In the genomic region with DNA sequence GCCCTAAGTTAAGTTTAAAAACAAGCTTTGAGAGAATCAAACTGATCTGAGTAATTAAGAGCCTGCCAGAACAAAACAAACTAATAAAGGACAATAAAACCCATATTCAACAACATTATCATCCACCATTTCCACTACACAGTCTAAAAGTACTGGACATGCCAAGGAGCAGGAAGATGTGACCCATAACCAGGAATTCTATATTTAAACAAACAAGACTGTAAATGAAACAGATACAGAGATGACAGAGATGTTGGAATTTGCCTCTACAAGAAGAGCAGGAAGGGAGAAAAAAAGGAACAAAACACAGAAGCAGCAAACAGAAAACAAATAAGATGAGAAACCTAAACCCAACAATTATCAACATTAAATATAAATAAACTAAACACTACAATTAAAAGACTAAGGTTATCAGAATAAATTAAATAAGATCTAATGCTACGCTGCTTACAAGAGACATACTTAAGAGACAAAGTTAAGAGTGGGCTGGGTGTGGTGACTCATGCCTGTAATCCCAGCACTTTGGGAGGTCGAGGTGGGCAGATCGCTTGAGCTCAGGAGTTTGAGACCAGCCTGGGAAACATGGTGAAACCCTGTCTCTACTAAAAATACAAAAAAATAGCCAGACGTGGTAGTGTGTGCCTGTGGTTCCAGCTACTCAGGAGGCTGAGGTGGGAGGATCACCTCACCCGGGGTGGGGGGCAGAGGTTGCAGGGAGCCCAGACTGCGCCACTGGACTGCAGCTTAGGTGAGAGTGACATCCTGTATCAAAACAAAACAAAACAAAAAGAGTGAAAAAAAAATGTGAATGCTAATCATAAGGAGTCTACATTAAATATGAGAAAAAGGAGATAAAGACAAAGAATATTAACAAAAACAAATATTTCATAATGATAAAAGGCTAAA, we compare ENCODE assay signal across 1 cellular context.
TF ChIP-seq lines count a peak whose summit lies in the region.

No MANE protein-coding gene starts in this region.

TF ChIP-seq in GM23338, 12 proteins besides CTCF, POLR2A, EP300 and RAD21:
- TF ChIP-seq NANOG (IDR thresholded peaks at IDR 0.05; ENCODE audit: borderline replicate concordance) (no peak), CREB1 (CRISPR knock-in tag; IDR thresholded peaks at IDR 0.05; ENCODE audit: low read depth) (no peak), EZH2phosphoT487 (IDR thresholded peaks at IDR 0.05; ENCODE audit: unreplicated experiment) (no peak), JUNB (IDR thresholded peaks at IDR 0.05; ENCODE audit: unreplicated experiment) (no peak), ZNF331 (CRISPR knock-in tag; IDR thresholded peaks at IDR 0.05; ENCODE audit: low read depth) (no peak), POLR2AphosphoS5 (IDR thresholded peaks at IDR 0.05; ENCODE audit: low read depth) (no peak), EZH2 (IDR thresholded peaks at IDR 0.05; ENCODE audit: low read depth, unreplicated experiment) (no peak), STAT1 (IDR thresholded peaks at IDR 0.05; ENCODE audit: unreplicated experiment) (no peak), ZNF114 (CRISPR knock-in tag; IDR thresholded peaks at IDR 0.05) (no peak)
- TF ChIP-seq, protein P1, sequence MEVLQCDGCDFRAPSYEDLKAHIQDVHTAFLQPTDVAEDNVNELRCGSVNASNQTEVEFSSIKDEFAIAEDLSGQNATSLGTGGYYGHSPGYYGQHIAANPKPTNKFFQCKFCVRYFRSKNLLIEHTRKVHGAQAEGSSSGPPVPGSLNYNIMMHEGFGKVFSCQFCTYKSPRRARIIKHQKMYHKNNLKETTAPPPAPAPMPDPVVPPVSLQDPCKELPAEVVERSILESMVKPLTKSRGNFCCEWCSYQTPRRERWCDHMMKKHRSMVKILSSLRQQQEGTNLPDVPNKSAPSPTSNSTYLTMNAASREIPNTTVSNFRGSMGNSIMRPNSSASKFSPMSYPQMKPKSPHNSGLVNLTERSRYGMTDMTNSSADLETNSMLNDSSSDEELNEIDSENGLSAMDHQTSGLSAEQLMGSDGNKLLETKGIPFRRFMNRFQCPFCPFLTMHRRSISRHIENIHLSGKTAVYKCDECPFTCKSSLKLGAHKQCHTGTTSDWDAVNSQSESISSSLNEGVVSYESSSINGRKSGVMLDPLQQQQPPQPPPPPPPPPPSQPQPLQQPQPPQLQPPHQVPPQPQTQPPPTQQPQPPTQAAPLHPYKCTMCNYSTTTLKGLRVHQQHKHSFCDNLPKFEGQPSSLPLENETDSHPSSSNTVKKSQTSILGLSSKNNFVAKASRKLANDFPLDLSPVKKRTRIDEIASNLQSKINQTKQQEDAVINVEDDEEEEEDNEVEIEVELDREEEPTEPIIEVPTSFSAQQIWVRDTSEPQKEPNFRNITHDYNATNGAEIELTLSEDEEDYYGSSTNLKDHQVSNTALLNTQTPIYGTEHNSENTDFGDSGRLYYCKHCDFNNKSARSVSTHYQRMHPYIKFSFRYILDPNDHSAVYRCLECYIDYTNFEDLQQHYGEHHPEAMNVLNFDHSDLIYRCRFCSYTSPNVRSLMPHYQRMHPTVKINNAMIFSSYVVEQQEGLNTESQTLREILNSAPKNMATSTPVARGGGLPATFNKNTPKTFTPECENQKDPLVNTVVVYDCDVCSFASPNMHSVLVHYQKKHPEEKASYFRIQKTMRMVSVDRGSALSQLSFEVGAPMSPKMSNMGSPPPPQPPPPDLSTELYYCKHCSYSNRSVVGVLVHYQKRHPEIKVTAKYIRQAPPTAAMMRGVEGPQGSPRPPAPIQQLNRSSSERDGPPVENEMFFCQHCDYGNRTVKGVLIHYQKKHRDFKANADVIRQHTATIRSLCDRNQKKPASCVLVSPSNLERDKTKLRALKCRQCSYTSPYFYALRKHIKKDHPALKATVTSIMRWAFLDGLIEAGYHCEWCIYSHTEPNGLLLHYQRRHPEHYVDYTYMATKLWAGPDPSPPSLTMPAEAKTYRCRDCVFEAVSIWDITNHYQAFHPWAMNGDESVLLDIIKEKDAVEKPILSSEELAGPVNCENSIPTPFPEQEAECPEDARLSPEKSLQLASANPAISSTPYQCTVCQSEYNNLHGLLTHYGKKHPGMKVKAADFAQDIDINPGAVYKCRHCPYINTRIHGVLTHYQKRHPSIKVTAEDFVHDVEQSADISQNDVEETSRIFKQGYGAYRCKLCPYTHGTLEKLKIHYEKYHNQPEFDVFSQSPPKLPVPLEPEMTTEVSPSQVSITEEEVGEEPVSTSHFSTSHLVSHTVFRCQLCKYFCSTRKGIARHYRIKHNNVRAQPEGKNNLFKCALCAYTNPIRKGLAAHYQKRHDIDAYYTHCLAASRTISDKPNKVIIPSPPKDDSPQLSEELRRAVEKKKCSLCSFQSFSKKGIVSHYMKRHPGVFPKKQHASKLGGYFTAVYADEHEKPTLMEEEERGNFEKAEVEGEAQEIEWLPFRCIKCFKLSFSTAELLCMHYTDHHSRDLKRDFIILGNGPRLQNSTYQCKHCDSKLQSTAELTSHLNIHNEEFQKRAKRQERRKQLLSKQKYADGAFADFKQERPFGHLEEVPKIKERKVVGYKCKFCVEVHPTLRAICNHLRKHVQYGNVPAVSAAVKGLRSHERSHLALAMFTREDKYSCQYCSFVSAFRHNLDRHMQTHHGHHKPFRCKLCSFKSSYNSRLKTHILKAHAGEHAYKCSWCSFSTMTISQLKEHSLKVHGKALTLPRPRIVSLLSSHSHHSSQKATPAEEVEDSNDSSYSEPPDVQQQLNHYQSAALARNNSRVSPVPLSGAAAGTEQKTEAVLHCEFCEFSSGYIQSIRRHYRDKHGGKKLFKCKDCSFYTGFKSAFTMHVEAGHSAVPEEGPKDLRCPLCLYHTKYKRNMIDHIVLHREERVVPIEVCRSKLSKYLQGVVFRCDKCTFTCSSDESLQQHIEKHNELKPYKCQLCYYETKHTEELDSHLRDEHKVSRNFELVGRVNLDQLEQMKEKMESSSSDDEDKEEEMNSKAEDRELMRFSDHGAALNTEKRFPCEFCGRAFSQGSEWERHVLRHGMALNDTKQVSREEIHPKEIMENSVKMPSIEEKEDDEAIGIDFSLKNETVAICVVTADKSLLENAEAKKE (CRISPR knock-in tag; IDR thresholded peaks at IDR 0.05) = no peak
- TF ChIP-seq, protein P2, sequence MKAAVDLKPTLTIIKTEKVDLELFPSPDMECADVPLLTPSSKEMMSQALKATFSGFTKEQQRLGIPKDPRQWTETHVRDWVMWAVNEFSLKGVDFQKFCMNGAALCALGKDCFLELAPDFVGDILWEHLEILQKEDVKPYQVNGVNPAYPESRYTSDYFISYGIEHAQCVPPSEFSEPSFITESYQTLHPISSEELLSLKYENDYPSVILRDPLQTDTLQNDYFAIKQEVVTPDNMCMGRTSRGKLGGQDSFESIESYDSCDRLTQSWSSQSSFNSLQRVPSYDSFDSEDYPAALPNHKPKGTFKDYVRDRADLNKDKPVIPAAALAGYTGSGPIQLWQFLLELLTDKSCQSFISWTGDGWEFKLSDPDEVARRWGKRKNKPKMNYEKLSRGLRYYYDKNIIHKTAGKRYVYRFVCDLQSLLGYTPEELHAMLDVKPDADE (IDR thresholded peaks at IDR 0.05) = no peak
- TF ChIP-seq, protein P3, sequence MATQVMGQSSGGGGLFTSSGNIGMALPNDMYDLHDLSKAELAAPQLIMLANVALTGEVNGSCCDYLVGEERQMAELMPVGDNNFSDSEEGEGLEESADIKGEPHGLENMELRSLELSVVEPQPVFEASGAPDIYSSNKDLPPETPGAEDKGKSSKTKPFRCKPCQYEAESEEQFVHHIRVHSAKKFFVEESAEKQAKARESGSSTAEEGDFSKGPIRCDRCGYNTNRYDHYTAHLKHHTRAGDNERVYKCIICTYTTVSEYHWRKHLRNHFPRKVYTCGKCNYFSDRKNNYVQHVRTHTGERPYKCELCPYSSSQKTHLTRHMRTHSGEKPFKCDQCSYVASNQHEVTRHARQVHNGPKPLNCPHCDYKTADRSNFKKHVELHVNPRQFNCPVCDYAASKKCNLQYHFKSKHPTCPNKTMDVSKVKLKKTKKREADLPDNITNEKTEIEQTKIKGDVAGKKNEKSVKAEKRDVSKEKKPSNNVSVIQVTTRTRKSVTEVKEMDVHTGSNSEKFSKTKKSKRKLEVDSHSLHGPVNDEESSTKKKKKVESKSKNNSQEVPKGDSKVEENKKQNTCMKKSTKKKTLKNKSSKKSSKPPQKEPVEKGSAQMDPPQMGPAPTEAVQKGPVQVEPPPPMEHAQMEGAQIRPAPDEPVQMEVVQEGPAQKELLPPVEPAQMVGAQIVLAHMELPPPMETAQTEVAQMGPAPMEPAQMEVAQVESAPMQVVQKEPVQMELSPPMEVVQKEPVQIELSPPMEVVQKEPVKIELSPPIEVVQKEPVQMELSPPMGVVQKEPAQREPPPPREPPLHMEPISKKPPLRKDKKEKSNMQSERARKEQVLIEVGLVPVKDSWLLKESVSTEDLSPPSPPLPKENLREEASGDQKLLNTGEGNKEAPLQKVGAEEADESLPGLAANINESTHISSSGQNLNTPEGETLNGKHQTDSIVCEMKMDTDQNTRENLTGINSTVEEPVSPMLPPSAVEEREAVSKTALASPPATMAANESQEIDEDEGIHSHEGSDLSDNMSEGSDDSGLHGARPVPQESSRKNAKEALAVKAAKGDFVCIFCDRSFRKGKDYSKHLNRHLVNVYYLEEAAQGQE (IDR thresholded peaks at IDR 0.05; ENCODE audit: unreplicated experiment) = no peak
